8 cellular contexts compared by ENCODE assay signal in genomic region chr11:111870113-111870512, GRCh38. TPM values are rescaled to one million over a fixed set of nuclear protein-coding genes. Genes with fewer than 3 reads are reported as not detected.
A peak's percentile ranks its signal among the peaks of the same experiment; 100 is the strongest.
DNase-seq lines count a peak whose midpoint lies in the region; ATAC-seq and TF ChIP-seq lines count a peak whose summit lies in the region.

No MANE protein-coding gene starts in this region.

- H3K4me3 ChIP-seq in OCI-LY1 (ENCODE audit: low read depth, low read length, poor library complexity, severe bottlenecking) (peak overlapping the region; percentile 80), epithelial cell of proximal tubule (ENCODE audit: low read depth, low read length) (peak overlapping the region; percentile 85)

- no peaks in the 10 kb centered on the region for H3K27me3 Mint-ChIP-seq in activated T-cell treated with anti-CD3 and anti-CD28 coated beads, Interleukin-2, amount 50 U/mL, for 24 hours

- H3K27ac ChIP-seq in OCI-LY1 (ENCODE audit: low read depth, low read length, poor library complexity, severe bottlenecking): no peak overlapping the region

- peaks cover 18% of the 10 kb centered on the region for H3K4me1 ChIP-seq in OCI-LY1 (ENCODE audit: insufficient read depth, low read length, severe bottlenecking)

- peak overlapping the region; percentile 40 for H3K4me3 Mint-ChIP-seq in activated T-cell treated with anti-CD3 and anti-CD28 coated beads, Interleukin-2, amount 50 U/mL, for 24 hours
- H3K4me3 Mint-ChIP-seq in stimulated activated effector memory CD8-positive, alpha-beta T cell treated with anti-CD3 and anti-CD28 coated beads, Interleukin-12 subunit alpha, Interleukin-12 subunit beta, amount 100 ng/mL, for 72 hours: peak overlapping the region; percentile 88

- H3K9me2 ChIP-seq in OCI-LY1 (ENCODE audit: low read depth, low read length): no peaks in the 10 kb centered on the region

- no peak for ATAC-seq in stimulated activated effector memory CD8-positive, alpha-beta T cell treated with anti-CD3 and anti-CD28 coated beads, Interleukin-12 subunit alpha, Interleukin-12 subunit beta, amount 100 ng/mL, for 72 hours
- no peak for ATAC-seq in GM21717 (IDR thresholded peaks at IDR 0.05; ENCODE audit: unreplicated experiment)

- H3K79me2 ChIP-seq in OCI-LY1 (ENCODE audit: insufficient read depth, low read length): no peaks in the 10 kb centered on the region

- H3K4me2 ChIP-seq in OCI-LY1 (ENCODE audit: low read length): peak overlapping the region; percentile 91

- no peaks in the 10 kb centered on the region for H3K9me3 ChIP-seq in OCI-LY1 (ENCODE audit: low read length)

- H2AFZ ChIP-seq in OCI-LY1 (ENCODE audit: low read length): no peak overlapping the region

- H3K9ac ChIP-seq in OCI-LY1 (ENCODE audit: low read length): no peak overlapping the region; the same call in 1 of the 2 replicates

- H3F3A ChIP-seq in OCI-LY1 (ENCODE audit: insufficient read depth, low read length): no peaks in the 10 kb centered on the region

- TF ChIP-seq CTCF in OCI-LY1 (IDR thresholded peaks at IDR 0.05; ENCODE audit: low read length) (no peak), epithelial cell of proximal tubule (conservative IDR thresholded peaks at IDR 0.05; ENCODE audit: low read depth, low read length) (no peak)

- H3K4me1 Mint-ChIP-seq in activated T-cell treated with anti-CD3 and anti-CD28 coated beads, Interleukin-2, amount 50 U/mL, for 24 hours (ENCODE audit: low read depth): peaks cover 34% of the 10 kb centered on the region
- H3K4me1 Mint-ChIP-seq in stimulated activated effector memory CD8-positive, alpha-beta T cell treated with anti-CD3 and anti-CD28 coated beads, Interleukin-12 subunit alpha, Interleukin-12 subunit beta, amount 100 ng/mL, for 72 hours: peaks cover 32% of the 10 kb centered on the region

- no peaks in the 10 kb centered on the region for H3K9me3 Mint-ChIP-seq in activated T-cell treated with anti-CD3 and anti-CD28 coated beads, Interleukin-2, amount 50 U/mL, for 24 hours
- no peaks in the 10 kb centered on the region for H3K9me3 Mint-ChIP-seq in stimulated activated effector memory CD8-positive, alpha-beta T cell treated with anti-CD3 and anti-CD28 coated beads, Interleukin-12 subunit alpha, Interleukin-12 subunit beta, amount 100 ng/mL, for 72 hours

- H3K27me3 ChIP-seq in OCI-LY1 (ENCODE audit: insufficient read depth, low read length): no peaks in the 10 kb centered on the region

- H3K36me3 Mint-ChIP-seq in activated T-cell treated with anti-CD3 and anti-CD28 coated beads, Interleukin-2, amount 50 U/mL, for 24 hours (ENCODE audit: low read depth): peaks cover 51% of the 10 kb centered on the region
- H3K36me3 Mint-ChIP-seq in stimulated activated effector memory CD8-positive, alpha-beta T cell treated with anti-CD3 and anti-CD28 coated beads, Interleukin-12 subunit alpha, Interleukin-12 subunit beta, amount 100 ng/mL, for 72 hours: peaks cover 63% of the 10 kb centered on the region

- peaks cover 40% of the 10 kb centered on the region for H3K36me3 ChIP-seq in OCI-LY1 (ENCODE audit: insufficient read depth, low read length)

- H3K27ac Mint-ChIP-seq in activated T-cell treated with anti-CD3 and anti-CD28 coated beads, Interleukin-2, amount 50 U/mL, for 24 hours: no peak overlapping the region
- peak overlapping the region; percentile 91 for H3K27ac Mint-ChIP-seq in stimulated activated effector memory CD8-positive, alpha-beta T cell treated with anti-CD3 and anti-CD28 coated beads, Interleukin-12 subunit alpha, Interleukin-12 subunit beta, amount 100 ng/mL, for 72 hours

- DNase-seq in activated T-cell treated with anti-CD3 and anti-CD28 coated beads, Interleukin-2, amount 50 U/mL, for 24 hours: no peak
- DNase-seq in activated T-cell treated with anti-CD3 and anti-CD28 coated beads for 4 hours: no peak
- no peak for DNase-seq in epithelial cell of proximal tubule (ENCODE audit: low read depth)
- DNase-seq in stimulated activated effector memory CD8-positive, alpha-beta T cell treated with anti-CD3 and anti-CD28 coated beads, Interleukin-12 subunit alpha, Interleukin-12 subunit beta, amount 100 ng/mL, for 72 hours (ENCODE audit: low spot score in 2 of 2): no peak
- DNase-seq in midbrain (lab: John Stamatoyannopoulos, UW): no peak
- no peak for DNase-seq in NCI-H2107 treated with DMSO at 0.1 percent for 48 hours (lab: John Stamatoyannopoulos, UW; ENCODE audit: unreplicated experiment)

- no peaks in the 10 kb centered on the region for H4K20me1 ChIP-seq in OCI-LY1 (ENCODE audit: insufficient read depth, low read length)

RNA-seq across cellular contexts. Expression of gene ALG9, which starts 1.3 kb away (rescaled TPM):
- total RNA-seq in epithelial cell of proximal tubule: 19.2 and 29.8 TPM in 2 replicates

RNA-seq across cellular contexts. Expression of gene FDXACB1, which starts 8.9 kb away (rescaled TPM):
- 1.1 and 3.8 TPM in 2 replicates for total RNA-seq in epithelial cell of proximal tubule

RNA-seq across cellular contexts. Expression of gene CFAP68, which starts 9.2 kb away (rescaled TPM):
- total RNA-seq in epithelial cell of proximal tubule: 20.0 and 29.5 TPM in 2 replicates

RNA-seq across cellular contexts. Expression of gene CRYAB, which starts 41.5 kb away (rescaled TPM):
- 5.9 and 25.8 TPM in 2 replicates for total RNA-seq in epithelial cell of proximal tubule

RNA-seq across cellular contexts. Expression of gene HSPB2, which starts 42.4 kb away (rescaled TPM):
- 0.29 TPM in 1 of 2 replicates, not detected in the other for total RNA-seq in epithelial cell of proximal tubule
